In the genomic region with DNA sequence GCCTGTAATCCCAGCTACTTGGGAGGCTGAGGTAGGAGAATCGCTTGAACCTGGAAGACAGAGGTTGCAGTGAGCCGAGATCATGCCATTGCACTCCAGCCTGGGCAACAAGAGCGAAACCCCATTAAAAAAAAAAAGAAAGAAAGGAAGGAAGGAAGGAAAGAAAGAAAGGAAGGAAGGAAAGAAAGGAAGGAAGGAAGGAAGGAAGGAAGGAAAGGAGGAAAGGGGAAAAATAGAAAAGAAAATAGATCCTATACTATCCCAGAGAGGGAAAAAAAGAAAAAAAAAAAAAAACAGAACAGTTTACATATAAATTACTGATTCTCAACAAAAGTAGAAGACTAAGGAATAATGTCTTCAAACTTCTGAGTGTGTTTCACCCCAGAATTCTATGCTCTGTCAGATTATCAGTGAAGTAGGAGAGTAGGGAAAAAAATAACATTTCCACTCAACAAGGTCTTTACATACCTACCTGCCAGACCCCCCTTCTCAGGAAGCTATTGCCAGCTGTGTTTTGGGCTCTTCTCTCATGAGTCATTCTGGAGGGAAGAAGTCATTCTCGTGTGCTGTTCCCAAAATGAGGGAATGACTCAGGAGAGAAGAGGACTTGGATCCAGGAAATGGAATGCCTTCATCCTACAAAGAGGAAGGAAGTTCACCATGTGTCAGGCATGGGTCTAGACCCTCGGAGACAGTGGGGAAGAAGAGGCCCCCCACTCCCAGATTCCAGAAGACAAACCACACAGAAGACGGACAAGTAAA, we compare ENCODE assay signal across 9 cellular contexts.
DNase-seq lines count a peak whose midpoint lies in the region; ATAC-seq and TF ChIP-seq lines count a peak whose summit lies in the region.
"Had no signal": no experiment of that assay in that cellular context is flagged by ENCODE, and none has a peak within 500 bp of the region (broad histone marks: within the 10 kb centered on the region; RNA-seq: fewer than 3 reads in every experiment).

No MANE protein-coding gene starts in this region.

- ATAC-seq in HG03565 (IDR thresholded peaks at IDR 0.05; ENCODE audit: unreplicated experiment), result no peak
- no peak for ATAC-seq in GM18861 (IDR thresholded peaks at IDR 0.05; ENCODE audit: unreplicated experiment)

- no peak for TF ChIP-seq CTCF in foreskin fibroblast (IDR thresholded peaks at IDR 0.05; ENCODE audit: low read depth, low read length)

- DNase-seq in 8988T (peak; percentile 86), GM04503 (ENCODE audit: low read depth) (peak; percentile 62), SW480 (ENCODE audit: low spot score) (peak; percentile 60), foreskin fibroblast (peak; percentile 66 to 81), SKM-1 (lab: John Stamatoyannopoulos, UW; ENCODE audit: unreplicated experiment) (no peak), DMS153 (lab: John Stamatoyannopoulos, UW) (no peak)
- DNase-seq: anterior cingulate cortex had no signal

- no peak overlapping the region for H3K4me3 ChIP-seq in foreskin fibroblast (ENCODE audit: low read depth in 1 of 2, low read length in 2 of 2)

Comparison
In these comparisons a context has a peak if more than half of its experiments do, and no peak if none do; other contexts are left out.
1. DNase-seq: peak in 8988T (single experiment), GM04503 (single experiment), SW480 (single experiment) and foreskin fibroblast (2 of 2); none in SKM-1 (single experiment) and DMS153 (single experiment).